ENCODE assay signal across 26 cellular contexts in the genomic region with DNA sequence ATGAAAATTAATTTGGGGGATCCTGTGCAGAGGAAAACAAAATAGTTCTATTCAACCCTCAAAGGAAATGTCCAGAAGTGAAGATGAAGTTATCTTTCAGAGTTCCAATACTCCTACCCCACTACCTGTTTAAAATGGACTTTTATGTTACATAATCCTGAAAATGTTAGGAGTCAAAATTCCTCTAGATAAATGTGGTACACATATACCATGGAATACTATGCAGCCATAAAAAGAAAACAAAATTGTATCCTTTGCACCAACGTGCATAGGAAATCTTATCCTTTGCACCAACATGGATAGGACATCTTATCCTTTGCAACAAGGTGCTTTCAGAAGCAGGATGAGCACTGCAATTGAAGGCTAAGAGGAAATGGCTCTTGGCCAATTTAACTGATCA.
"Had no signal": no experiment of that assay in that cellular context is flagged by ENCODE, and none has a peak within 500 bp of the region (broad histone marks: within the 10 kb centered on the region; RNA-seq: fewer than 3 reads in every experiment).

No MANE protein-coding gene starts in this region.

- H3K9me3 ChIP-seq: colonic mucosa, esophagus muscularis mucosa, esophagus squamous epithelium, gastrocnemius medialis, gastroesophageal sphincter, heart left ventricle had no signal

- H3K27me3 ChIP-seq: colonic mucosa, dorsolateral prefrontal cortex, esophagus muscularis mucosa, esophagus squamous epithelium, foreskin keratinocyte, gastrocnemius medialis, gastroesophageal sphincter, heart left ventricle, heart right ventricle had no signal

- H3K4me3 Mint-ChIP-seq: dendritic cell treated with granulocyte-macrophage colony-stimulating factor and Interleukin-4, amounts not matched to agents 40 ng/mL and 50 ng/mL, for 4 days; endodermal cell had no signal

- H3K27me3 Mint-ChIP-seq: dendritic cell treated with granulocyte-macrophage colony-stimulating factor and Interleukin-4, amounts not matched to agents 40 ng/mL and 50 ng/mL, for 4 days had no signal

- ATAC-seq: esophagus mucosa, foreskin keratinocyte, gastrocnemius medialis, gastroesophageal sphincter, heart left ventricle, heart right ventricle had no signal

- H3K4me3 ChIP-seq: colonic mucosa, coronary artery, dorsolateral prefrontal cortex, esophagus muscularis mucosa, esophagus squamous epithelium, gastrocnemius medialis, gastroesophageal sphincter, heart left ventricle, heart right ventricle had no signal

- H3K27ac Mint-ChIP-seq: dendritic cell treated with granulocyte-macrophage colony-stimulating factor and Interleukin-4, amounts not matched to agents 40 ng/mL and 50 ng/mL, for 4 days; endodermal cell had no signal

- H3K9me3 Mint-ChIP-seq: dendritic cell treated with granulocyte-macrophage colony-stimulating factor and Interleukin-4, amounts not matched to agents 40 ng/mL and 50 ng/mL, for 4 days; endodermal cell had no signal

- FAIRE-seq: colon, endothelial cell of umbilical vein, frontal cortex had no signal

- H3K27ac ChIP-seq: colonic mucosa, coronary artery, dorsolateral prefrontal cortex, epithelial cell of prostate, esophagus squamous epithelium, foreskin keratinocyte, gastrocnemius medialis, heart left ventricle had no signal

- H3K36me3 ChIP-seq: colonic mucosa, esophagus muscularis mucosa, esophagus squamous epithelium, gastrocnemius medialis, heart left ventricle, heart right ventricle had no signal

- DNase-seq: colonic mucosa; cortex of kidney; dermis blood vessel endothelial cell; dorsolateral prefrontal cortex; effector CD4-positive, alpha-beta T cell; effector CD8-positive, alpha-beta T cell; effector memory CD4-positive, alpha-beta T cell; endodermal cell; erythroblast; esophagus squamous epithelium; foreskin fibroblast; foreskin keratinocyte; foreskin melanocyte; gastrocnemius medialis; glutamatergic neuron; heart left ventricle; heart right ventricle had no signal

- H3K4me1 Mint-ChIP-seq: endodermal cell had no signal

- H3K4me1 ChIP-seq: colonic mucosa, foreskin keratinocyte had no signal
